In the genomic region with DNA sequence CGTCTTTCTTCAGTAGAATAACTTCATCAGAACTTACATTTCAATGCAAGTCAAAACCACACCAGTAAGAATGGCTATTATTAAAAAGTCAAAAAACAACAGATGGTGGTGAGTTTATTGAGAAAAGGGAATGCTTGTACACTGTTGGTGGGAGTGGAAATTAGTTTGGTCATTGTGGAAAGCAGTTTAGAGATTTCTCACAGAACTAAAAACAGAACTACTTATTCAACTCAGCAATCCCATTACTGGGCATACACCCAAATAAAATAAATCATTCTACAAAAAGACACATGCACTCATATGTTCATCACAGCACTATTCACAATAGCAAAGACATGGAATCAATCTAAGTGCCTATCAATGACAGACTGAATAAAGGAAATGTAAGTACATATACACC, we compare ENCODE assay signal across 17 cellular contexts.
DNase-seq lines count a peak whose midpoint lies in the region; ATAC-seq and TF ChIP-seq lines count a peak whose summit lies in the region.
"Had no signal": no experiment of that assay in that cellular context is flagged by ENCODE, and none has a peak within 500 bp of the region (broad histone marks: within the 10 kb centered on the region; RNA-seq: fewer than 3 reads in every experiment).

No MANE protein-coding gene starts in this region.

- no peaks in the 10 kb centered on the region for H3K27me3 ChIP-seq in effector memory CD4-positive, alpha-beta T cell (replicated peaks; ENCODE audit: control insufficient read depth, insufficient read depth, low read length, poor library complexity, severe bottlenecking)

- H3K4me1 Mint-ChIP-seq in glutamatergic neuron (ENCODE audit: low read depth, unreplicated experiment), result no peaks in the 10 kb centered on the region
- H3K4me1 Mint-ChIP-seq: CD4-positive, alpha-beta memory T cell had no signal

- H3K36me3 Mint-ChIP-seq in glutamatergic neuron (ENCODE audit: unreplicated experiment), result no peaks in the 10 kb centered on the region
- H3K36me3 Mint-ChIP-seq: CD4-positive, alpha-beta memory T cell had no signal

- H3K4me3 ChIP-seq in astrocyte of the spinal cord (ENCODE audit: low read depth, low read length), result no peak overlapping the region
- no peak overlapping the region for H3K4me3 ChIP-seq in effector memory CD4-positive, alpha-beta T cell (ENCODE audit: insufficient read depth, low read depth, low read length, poor library complexity, severe bottlenecking)
- H3K4me3 ChIP-seq: K562 had no signal

- no peak overlapping the region for H3K27ac Mint-ChIP-seq in glutamatergic neuron (ENCODE audit: unreplicated experiment)
- H3K27ac Mint-ChIP-seq: CD4-positive, alpha-beta memory T cell had no signal

- in situ Hi-C loops in astrocyte of the spinal cord (cut with HindIII; ENCODE audit: low sequenced_read_pairs), result no loop called here

- H3K36me3 ChIP-seq in effector memory CD4-positive, alpha-beta T cell (ENCODE audit: control insufficient read depth, insufficient read depth, low read length), result no peaks in the 10 kb centered on the region

- DNase-seq in Right ventricle myocardium inferior (ENCODE audit: missing footprints) (no peak), cardiac septum (ENCODE audit: low spot score) (no peak), astrocyte of the spinal cord (ENCODE audit: low read depth, low spot score) (peak; percentile 27), glutamatergic neuron (no peak), smooth muscle cell of the brain vasculature (ENCODE audit: low read depth, low spot score) (peak; percentile 32), posterior cingulate gyrus (no peak), NCI-H345 (lab: John Stamatoyannopoulos, UW) (no peak)
- no peak for DNase-seq in effector memory CD4-positive, alpha-beta T cell
- DNase-seq: 8988T; CD4-positive, alpha-beta memory T cell; GOT3; NCI-H1105; NCI-H2081; NCI-H2171 treated with DMSO at 0.1 percent for 48 hours; NCI-H510A treated with DMSO at 0.1 percent for 48 hours; NCI-H774 had no signal

- peak overlapping the region; percentile 6 for H3K4me3 Mint-ChIP-seq in glutamatergic neuron (ENCODE audit: unreplicated experiment)
- H3K4me3 Mint-ChIP-seq: CD4-positive, alpha-beta memory T cell had no signal

- H3K27me3 Mint-ChIP-seq in glutamatergic neuron (ENCODE audit: unreplicated experiment), result no peaks in the 10 kb centered on the region

- ATAC-seq in Right ventricle myocardium inferior, result peak; percentile 44
- ATAC-seq: K562 had no signal

- no peaks in the 10 kb centered on the region for H3K9me3 ChIP-seq in effector memory CD4-positive, alpha-beta T cell (ENCODE audit: control insufficient read depth, low read length)

- H3K9me3 Mint-ChIP-seq in glutamatergic neuron (ENCODE audit: unreplicated experiment), result no peaks in the 10 kb centered on the region
- H3K9me3 Mint-ChIP-seq: CD4-positive, alpha-beta memory T cell had no signal

- TF ChIP-seq CTCF in astrocyte of the spinal cord (IDR thresholded peaks at IDR 0.05; ENCODE audit: low read depth, low read length) (no peak), glutamatergic neuron (IDR thresholded peaks at IDR 0.05; ENCODE audit: partially characterized antibody, unreplicated experiment) (no peak)

- intact Hi-C loops in Right ventricle myocardium inferior (cut with DNase I), result no loop called here
- intact Hi-C loops in cardiac septum (cut with DNase I), result no loop called here
- intact Hi-C loops in posterior cingulate gyrus (cut with DNase I), result loop anchor here (10.0 kb wide), 1 partner anchor 125 kb away; no protein-coding TSS in a partner anchor

- H3K27ac ChIP-seq in effector memory CD4-positive, alpha-beta T cell (ENCODE audit: insufficient read depth, low read length, poor library complexity, severe bottlenecking), result no peak overlapping the region

- no peaks in the 10 kb centered on the region for H3K4me1 ChIP-seq in effector memory CD4-positive, alpha-beta T cell (ENCODE audit: control insufficient read depth, insufficient read depth, low read length, poor library complexity, severe bottlenecking)

Comparison
In these comparisons a context has a peak if more than half of its experiments do, and no peak if none do; other contexts are left out.
1. DNase-seq: peak in astrocyte of the spinal cord (single experiment) and smooth muscle cell of the brain vasculature (single experiment); none in Right ventricle myocardium inferior (single experiment), cardiac septum (single experiment), glutamatergic neuron (single experiment), effector memory CD4-positive, alpha-beta T cell (0 of 3), posterior cingulate gyrus (0 of 10) and NCI-H345 (single experiment).